In the genomic region with DNA sequence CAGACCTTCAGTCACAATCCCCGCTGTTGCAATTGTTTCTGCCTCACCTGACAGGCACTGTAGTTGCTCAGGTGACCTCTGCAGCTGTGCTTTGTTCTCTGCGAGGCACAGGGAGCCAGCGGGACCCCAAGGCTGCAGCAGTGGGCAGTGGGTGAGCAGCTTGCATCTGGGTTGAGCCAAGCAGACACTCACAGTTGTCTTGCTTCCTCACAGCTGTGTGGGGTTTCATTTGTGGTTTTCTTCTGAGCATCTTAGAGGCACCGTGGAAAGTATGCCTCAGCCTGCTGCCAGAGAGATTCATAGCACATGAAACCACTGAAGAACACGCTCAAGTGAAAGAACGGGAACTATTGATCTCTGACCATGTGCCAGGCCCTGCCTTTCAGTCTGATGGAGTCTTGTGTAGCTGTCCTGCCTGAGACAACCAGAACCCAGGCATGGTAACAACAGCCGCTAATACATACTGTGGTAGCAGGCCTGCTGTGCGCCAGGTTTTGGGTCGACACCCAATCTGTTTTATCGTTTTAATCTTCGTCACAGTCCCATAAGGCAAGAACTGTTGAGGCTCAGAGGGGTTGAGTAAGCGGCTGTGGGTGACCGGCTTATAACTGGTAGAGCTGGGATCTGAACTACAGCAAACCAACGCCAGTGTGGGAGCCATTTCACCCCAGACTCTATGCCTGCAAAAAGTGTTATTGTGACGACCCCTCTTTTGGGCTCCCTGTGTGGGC, we compare ENCODE assay signal across 8 cellular contexts. TPM values are rescaled to one million over a fixed set of nuclear protein-coding genes. Genes with fewer than 3 reads are reported as not detected.
DNase-seq lines count a peak whose midpoint lies in the region; ATAC-seq and TF ChIP-seq lines count a peak whose summit lies in the region.

No MANE protein-coding gene starts in this region.

- TF ChIP-seq EP300 in stomach (IDR thresholded peaks at IDR 0.05): no peak

- H3K4me1 Mint-ChIP-seq in dendritic cell treated with granulocyte-macrophage colony-stimulating factor and Interleukin-4, amounts not matched to agents 40 ng/mL and 50 ng/mL, for 4 days (ENCODE audit: low read depth): peaks cover 35% of the 10 kb centered on the region
- peaks cover 52% of the 10 kb centered on the region for H3K4me1 Mint-ChIP-seq in nephron

- no peak for TF ChIP-seq POLR2A in stomach (IDR thresholded peaks at IDR 0.05)

- peak overlapping the region; percentile 81 for H3K4me3 Mint-ChIP-seq in dendritic cell treated with granulocyte-macrophage colony-stimulating factor and Interleukin-4, amounts not matched to agents 40 ng/mL and 50 ng/mL, for 4 days
- peak overlapping the region; percentile 78 to 88 (median 79) for H3K4me3 Mint-ChIP-seq in nephron

- H3K27me3 Mint-ChIP-seq in dendritic cell treated with granulocyte-macrophage colony-stimulating factor and Interleukin-4, amounts not matched to agents 40 ng/mL and 50 ng/mL, for 4 days: peaks cover 2% of the 10 kb centered on the region
- H3K27me3 Mint-ChIP-seq in nephron (ENCODE audit: low read depth): no peaks in the 10 kb centered on the region

- H3K36me3 Mint-ChIP-seq in dendritic cell treated with granulocyte-macrophage colony-stimulating factor and Interleukin-4, amounts not matched to agents 40 ng/mL and 50 ng/mL, for 4 days (ENCODE audit: low read depth): peaks cover 5% of the 10 kb centered on the region
- no peaks in the 10 kb centered on the region for H3K36me3 Mint-ChIP-seq in nephron (ENCODE audit: low read depth)

- no peaks in the 10 kb centered on the region for H3K27me3 ChIP-seq in stomach

- DNase-seq in GM19238 (ENCODE audit: insufficient read length, low spot score) (peak; percentile 63), stomach (no peak), NCI-H345 (lab: John Stamatoyannopoulos, UW) (no peak), NCI-H345 treated with DMSO at 0.1 percent for 48 hours (lab: John Stamatoyannopoulos, UW; ENCODE audit: unreplicated experiment) (no peak)
- peak; percentile 67 for DNase-seq in activated CD4-positive, alpha-beta T cell treated with anti-CD3 and anti-CD28 coated beads for 1 hour

- H3K9me3 Mint-ChIP-seq in dendritic cell treated with granulocyte-macrophage colony-stimulating factor and Interleukin-4, amounts not matched to agents 40 ng/mL and 50 ng/mL, for 4 days: no peaks in the 10 kb centered on the region
- H3K9me3 Mint-ChIP-seq in nephron: peaks cover 10% of the 10 kb centered on the region

- H3K27ac ChIP-seq in stomach: peak overlapping the region; percentile 59 to 84 (median 83)

- intact Hi-C loops in dendritic cell treated with granulocyte-macrophage colony-stimulating factor and Interleukin-4, amounts not matched to agents 40 ng/mL and 50 ng/mL, for 4 days (cut with micrococcal nuclease): loop anchor here (2.0 to 5.0 kb wide), 3 partner anchors 59 to 78 kb away; a partner anchor contains a TSS
- intact Hi-C loops in stomach (cut with DNase I; ENCODE audit: low total_unique reads): no loop called here

- H3K36me3 ChIP-seq in stomach: no peaks in the 10 kb centered on the region

- peak; percentile 94 for ATAC-seq in HG03342 (IDR thresholded peaks at IDR 0.05; ENCODE audit: unreplicated experiment)

- WGBS in stomach, 5 donors: 63 to 76% (median 72%) methylated on average over 15 of the region's 15 CpGs

- peak overlapping the region; percentile 39 to 48 (median 46) for H3K4me3 ChIP-seq in stomach

- TF ChIP-seq CTCF in nephron (IDR thresholded peaks at IDR 0.05; ENCODE audit: unreplicated experiment in 3 of 3): no peak
- no peak for TF ChIP-seq CTCF in stomach (IDR thresholded peaks at IDR 0.05)

- no peaks in the 10 kb centered on the region for H3K9me3 ChIP-seq in stomach

- peak overlapping the region; percentile 95 for H3K27ac Mint-ChIP-seq in dendritic cell treated with granulocyte-macrophage colony-stimulating factor and Interleukin-4, amounts not matched to agents 40 ng/mL and 50 ng/mL, for 4 days
- peak overlapping the region; percentile 98 to 99 (median 99) for H3K27ac Mint-ChIP-seq in nephron

- peaks cover 13 to 33% (median 28%) of the 10 kb centered on the region in 4 donors for H3K4me1 ChIP-seq in stomach

RNA-seq across cellular contexts. Expression of a gene that starts 33.4 kb away (rescaled TPM):
- total RNA-seq in stomach: under 1 TPM in 2 of 5 donors, not detected in 3; 0.29 to 0.37 TPM
- polyA plus RNA-seq in stomach: under 1 TPM in 1 of 3 donors, not detected in 2; 0.05 TPM

RNA-seq across cellular contexts. Expression of a gene that starts 58.5 kb away (rescaled TPM):
- 100 to 1,000 TPM in 1 of 5 donors, 10 to 100 TPM in 4; 40.2 to 236 (median 62.4) TPM for total RNA-seq in stomach
- 100 to 1,000 TPM; 128 to 154 (median 145) TPM for polyA plus RNA-seq in stomach

Comparison
In these comparisons a context has a peak if more than half of its experiments do, and no peak if none do; other contexts are left out.
1. DNase-seq: peak in GM19238 (single experiment) and activated CD4-positive, alpha-beta T cell treated with anti-CD3 and anti-CD28 coated beads for 1 hour (single experiment); none in stomach (single experiment), NCI-H345 (single experiment) and NCI-H345 treated with DMSO at 0.1 percent for 48 hours (single experiment).